Comparison of ENCODE assay signal across 17 cellular contexts in genomic region chr1:27406787-27407186, GRCh38. TPM values are rescaled to one million over a fixed set of nuclear protein-coding genes. Genes with fewer than 3 reads are reported as not detected.
DNase-seq lines count a peak whose midpoint lies in the region; ATAC-seq and TF ChIP-seq lines count a peak whose summit lies in the region.
"Not testable (repeated sequence)": the region's sequence is repeated elsewhere in the genome, so short reads cannot be mapped to it uniquely, and the experiment has no call there.
"Had no signal": no experiment of that assay in that cellular context is flagged by ENCODE, and none has a peak within 500 bp of the region (broad histone marks: within the 10 kb centered on the region; RNA-seq: fewer than 3 reads in every experiment).

No MANE protein-coding gene starts in this region.

- peak overlapping the region; percentile 94 for H3K27ac ChIP-seq in OCI-LY1 (ENCODE audit: low read depth, low read length, poor library complexity, severe bottlenecking)
- H3K27ac ChIP-seq in esophagus squamous epithelium: peak overlapping the region; percentile 79 to 91 (median 88)
- peak overlapping the region; percentile 27 to 90 (median 76) for H3K27ac ChIP-seq in tibial nerve

- H3K9me2 ChIP-seq in OCI-LY1 (ENCODE audit: low read depth, low read length): not testable (repeated sequence)

- ATAC-seq in memory B cell (ENCODE audit: low read depth): peak; percentile 34
- peak; percentile 41 for ATAC-seq in stimulated activated memory B cell treated with anti-CD40 and anti-IgM and Interleukin-4, amounts not matched to agents 10 μg/mL and 1 μg/mL and 100 μg/mL, for 72 hours

- not testable (repeated sequence) for TF ChIP-seq POLR2A in esophagus squamous epithelium (IDR thresholded peaks at IDR 0.05); tibial nerve (IDR thresholded peaks at IDR 0.05)

- peak overlapping the region; percentile 24; the same call in 1 of the 2 replicates for H3K4me2 ChIP-seq in OCI-LY1 (ENCODE audit: low read length)

- not testable (repeated sequence) for H3K4me3 Mint-ChIP-seq in brain; stimulated activated memory B cell treated with anti-CD40 and anti-IgM and Interleukin-4, amounts not matched to agents 10 μg/mL and 1 μg/mL and 100 μg/mL, for 72 hours
- H3K4me3 Mint-ChIP-seq in memory B cell: peak overlapping the region; percentile 21

- 60 to 77% methylated on average over 1 to 2 of the region's 2 CpGs for WGBS in esophagus squamous epithelium, 2 donors
- 80 to 81% methylated on average over 2 of the region's 2 CpGs for WGBS in tibial nerve, 2 donors

- peaks cover 64% of the 10 kb centered on the region for H3K36me3 ChIP-seq in OCI-LY1 (ENCODE audit: insufficient read depth, low read length)
- peaks cover 27 to 64% (median 45%) of the 10 kb centered on the region in 3 donors for H3K36me3 ChIP-seq in esophagus squamous epithelium
- peaks cover 5 to 60% (median 32%) of the 10 kb centered on the region in 3 donors for H3K36me3 ChIP-seq in tibial nerve

- DNase-seq in esophagus squamous epithelium (lab: John Stamatoyannopoulos, UW); memory B cell (ENCODE audit: low spot score in 2 of 2); tibial nerve (ENCODE audit: low spot score in 2 of 2): not testable (repeated sequence)
- peak; percentile 35 for DNase-seq in posterior vena cava (ENCODE audit: low spot score)

- H3K9ac ChIP-seq in OCI-LY1 (ENCODE audit: low read length): peak overlapping the region; percentile 43; the same call in 1 of the 2 replicates

- peak overlapping the region; percentile 29 to 98 (median 96) for H3K27ac Mint-ChIP-seq in brain
- H3K27ac Mint-ChIP-seq in memory B cell: peak overlapping the region; percentile 81
- peak overlapping the region; percentile 85 for H3K27ac Mint-ChIP-seq in stimulated activated memory B cell treated with anti-CD40 and anti-IgM and Interleukin-4, amounts not matched to agents 10 μg/mL and 1 μg/mL and 100 μg/mL, for 72 hours

- H3K79me2 ChIP-seq in OCI-LY1 (ENCODE audit: insufficient read depth, low read length): not testable (repeated sequence)

- H3F3A ChIP-seq in OCI-LY1 (ENCODE audit: insufficient read depth, low read length): not testable (repeated sequence)

- H3K9me3 ChIP-seq in OCI-LY1 (ENCODE audit: low read length); esophagus squamous epithelium; tibial nerve: not testable (repeated sequence)

- not testable (repeated sequence) for TF ChIP-seq CTCF in OCI-LY1 (IDR thresholded peaks at IDR 0.05; ENCODE audit: low read length); brain (conservative IDR thresholded peaks at IDR 0.05); esophagus squamous epithelium (IDR thresholded peaks at IDR 0.05); tibial nerve (IDR thresholded peaks at IDR 0.05)

- H2AFZ ChIP-seq in OCI-LY1 (ENCODE audit: low read length): not testable (repeated sequence)

- H3K4me1 ChIP-seq in OCI-LY1 (ENCODE audit: insufficient read depth, low read length, severe bottlenecking) (peaks cover 62% of the 10 kb centered on the region), esophagus squamous epithelium (peaks cover 50 to 72% (median 56%) of the 10 kb centered on the region in 3 donors), tibial nerve (peaks cover 0 to 53% (median 36%) of the 10 kb centered on the region in 4 donors)

- not testable (repeated sequence) for H3K27me3 ChIP-seq in OCI-LY1 (ENCODE audit: insufficient read depth, low read length); esophagus squamous epithelium; tibial nerve

- not testable (repeated sequence) for H3K9me3 Mint-ChIP-seq in brain; memory B cell; stimulated activated memory B cell treated with anti-CD40 and anti-IgM and Interleukin-4, amounts not matched to agents 10 μg/mL and 1 μg/mL and 100 μg/mL, for 72 hours

- H3K36me3 Mint-ChIP-seq in brain (peaks cover 40% of the 10 kb centered on the region), memory B cell (peaks cover 18% of the 10 kb centered on the region)
- peaks cover 30% of the 10 kb centered on the region for H3K36me3 Mint-ChIP-seq in stimulated activated memory B cell treated with anti-CD40 and anti-IgM and Interleukin-4, amounts not matched to agents 10 μg/mL and 1 μg/mL and 100 μg/mL, for 72 hours

- intact Hi-C loops in esophagus squamous epithelium (cut with DNase I) (loop anchor here (10.0 kb wide), 1 partner anchor 198 kb away; the partner anchor contains the start of gene AHDC1), posterior vena cava (cut with DNase I) (loop anchor here in 1 of 2 donors (5.0 kb wide), 1 partner anchor 196 kb away; the partner anchor contains the start of gene AHDC1)

- H3K27me3 Mint-ChIP-seq in brain; memory B cell; stimulated activated memory B cell treated with anti-CD40 and anti-IgM and Interleukin-4, amounts not matched to agents 10 μg/mL and 1 μg/mL and 100 μg/mL, for 72 hours: not testable (repeated sequence)

- H3K4me3 ChIP-seq in OCI-LY1 (ENCODE audit: low read depth, low read length, poor library complexity, severe bottlenecking); esophagus squamous epithelium; tibial nerve: not testable (repeated sequence)

- H3K4me1 Mint-ChIP-seq in brain (peaks cover 54% of the 10 kb centered on the region), memory B cell (peaks cover 46% of the 10 kb centered on the region)
- H3K4me1 Mint-ChIP-seq in stimulated activated memory B cell treated with anti-CD40 and anti-IgM and Interleukin-4, amounts not matched to agents 10 μg/mL and 1 μg/mL and 100 μg/mL, for 72 hours: peaks cover 56% of the 10 kb centered on the region

- not testable (repeated sequence) for H4K20me1 ChIP-seq in OCI-LY1 (ENCODE audit: insufficient read depth, low read length)

- not testable (repeated sequence) for TF ChIP-seq EP300 in tibial nerve (IDR thresholded peaks at IDR 0.05)

RNA-seq across cellular contexts. Expression of gene GPR3, which starts 14.4 kb away (rescaled TPM):
- 2.7 TPM for polyA plus RNA-seq in brain (ENCODE audit: insufficient read depth, low read depth, low replicate concordance)
- total RNA-seq in esophagus squamous epithelium (under 1 TPM in 1 of 4 donors, not detected in 3; 0.38 TPM), posterior vena cava (1 to 10 TPM in 1 of 2 donors, under 1 TPM in 1; 0.37 to 1.2 TPM), tibial nerve (not detected)

RNA-seq across cellular contexts. Expression of gene CD164L2, which starts 23.7 kb away (rescaled TPM):
- polyA plus RNA-seq in brain (ENCODE audit: insufficient read depth, low read depth, low replicate concordance): 2.2 TPM
- total RNA-seq in esophagus squamous epithelium: 10 to 100 TPM in 1 of 4 donors, 1 to 10 TPM in 3; 4.8 to 15.4 (median 6.5) TPM
- not detected for total RNA-seq in posterior vena cava
- not detected for total RNA-seq in tibial nerve
- total RNA-seq: activated naive CD8-positive, alpha-beta T cell treated with anti-CD3 and anti-CD28 coated beads, Interleukin-2, amount 10 ng/mL, durations not matched to agents 7 days and 5 days; activated T-cell treated with anti-CD3 and anti-CD28 coated beads, Interleukin-2, amount 50 U/mL, for 4 hours; astrocyte; dermis blood vessel endothelial cell; fibroblast of lung; GM12878; GM23248; HepG2; left cardiac atrium; Right ventricle myocardium superior had no signal
- polyA plus RNA-seq: fibroblast of lung, GM12878, GM23248, HepG2 had no signal

RNA-seq across cellular contexts. Expression of gene FCN3, which starts 32.2 kb away (rescaled TPM):
- polyA plus RNA-seq in brain (ENCODE audit: insufficient read depth, low read depth, low replicate concordance): 1.4 TPM
- total RNA-seq in esophagus squamous epithelium (1 to 10 TPM; 3.0 to 4.7 (median 4.3) TPM), posterior vena cava (10 to 100 TPM; 10.4 to 11.6 TPM), tibial nerve (1 to 10 TPM in 3 of 4 donors, not detected in 1; 2.5 to 8.7 (median 3.7) TPM)
- total RNA-seq: activated naive CD8-positive, alpha-beta T cell treated with anti-CD3 and anti-CD28 coated beads, Interleukin-2, amount 10 ng/mL, durations not matched to agents 7 days and 5 days; astrocyte; dermis blood vessel endothelial cell; fibroblast of lung; GM23248; HepG2 had no signal
- polyA plus RNA-seq: fibroblast of lung, GM12878, GM23248, HepG2 had no signal

RNA-seq across cellular contexts. Expression of gene MAP3K6, which starts 40.0 kb away (rescaled TPM):
- polyA plus RNA-seq in brain (ENCODE audit: insufficient read depth, low read depth, low replicate concordance): 6.9 TPM
- total RNA-seq in esophagus squamous epithelium (100 to 1,000 TPM in 1 of 4 donors, 10 to 100 TPM in 3; 72.3 to 121 (median 76.9) TPM), posterior vena cava (10 to 100 TPM; 72.8 to 94.3 TPM), tibial nerve (100 to 1,000 TPM in 2 of 4 donors, 10 to 100 TPM in 2; 82.2 to 122 (median 101) TPM)

Comparison
In these comparisons a context has a peak if more than half of its experiments do, and no peak if none do; other contexts are left out.
1. RNA of gene CD164L2, which starts 23.7 kb away (total RNA-seq): 4.8 to 15.4 TPM in esophagus squamous epithelium; not detected in posterior vena cava and not detected in tibial nerve; every median in the first group is over 4 times any median in the second.
2. Peak in every context shown above with its lines, with median percentiles within 50 percentile points of each other: H3K27ac ChIP-seq and H3K27ac Mint-ChIP-seq.